9 cellular contexts compared by ENCODE assay signal in genomic region chr7:114087674-114088539, GRCh38.
DNase-seq lines count a peak whose midpoint lies in the region; ATAC-seq, FAIRE-seq and TF ChIP-seq lines count a peak whose summit lies in the region.
"Had no signal": no experiment of that assay in that cellular context is flagged by ENCODE, and none has a peak within 500 bp of the region (broad histone marks: within the 10 kb centered on the region; RNA-seq: fewer than 3 reads in every experiment).

No MANE protein-coding gene starts in this region.

- no peak for TF ChIP-seq CTCF in fibroblast of villous mesenchyme (IDR thresholded peaks at IDR 0.05; ENCODE audit: insufficient read depth, low read depth, low read length)
- TF ChIP-seq CTCF in pancreas (IDR thresholded peaks at IDR 0.05): no peak

- no peaks in the 10 kb centered on the region for H3K36me3 ChIP-seq in pancreas
- no peaks in the 10 kb centered on the region for H3K36me3 ChIP-seq in HAP-1 (replicated peaks)

- DNase-seq in DMS53 (lab: John Stamatoyannopoulos, UW): peak; percentile 84
- DNase-seq in NCI-H510A treated with DMSO at 0.1 percent for 48 hours (lab: John Stamatoyannopoulos, UW): peak; percentile 23
- no peak for DNase-seq in fibroblast of villous mesenchyme (ENCODE audit: low read depth)
- DNase-seq in pancreas: peak; percentile 23 to 60 (median 39)
- DNase-seq in posterior vena cava (ENCODE audit: low spot score): no peak
- DNase-seq in AML-193 (lab: John Stamatoyannopoulos, UW): no peak
- DNase-seq in HAP-1 (ENCODE audit: low spot score in 2 of 2): no peak

- H3K4me3 ChIP-seq in fibroblast of villous mesenchyme (ENCODE audit: low read depth, low read length) (peak overlapping the region; percentile 21), pancreas (peak overlapping the region in 3 of 4 donors; percentile 49 to 71 (median 62)), HAP-1 (no peak overlapping the region)

- H3K27ac ChIP-seq in pancreas: peak overlapping the region; percentile 51 to 97 (median 91)

- in situ Hi-C loops in HAP-1 (cut with MboI; ENCODE audit: low sequenced_read_pairs): loop anchor here (25.0 kb wide), 1 partner anchor 574 kb away; no protein-coding TSS in a partner anchor

- H3K9me3 ChIP-seq in pancreas (no peaks in the 10 kb centered on the region), HAP-1 (no peaks in the 10 kb centered on the region)

- H3K4me1 ChIP-seq in pancreas: peaks cover 10 to 33% (median 23%) of the 10 kb centered on the region in 3 donors
- no peaks in the 10 kb centered on the region; the same call in 1 of the 2 replicates for H3K4me1 ChIP-seq in HAP-1

- peak in 1 of 4 donors; percentile 1 for ATAC-seq in pancreas
- no peak for ATAC-seq in GM18498 (IDR thresholded peaks at IDR 0.05; ENCODE audit: unreplicated experiment)

- intact Hi-C loops in pancreas (cut with DNase I): loop anchor here in 1 of 3 donors (10.0 kb wide), 1 partner anchor 317 kb away; no protein-coding TSS in a partner anchor
- intact Hi-C loops in posterior vena cava (cut with DNase I): loop anchor here (10.0 kb wide), 4 partner anchors 317 to 567 kb away; partner anchors contain the start of gene FOXP2 (in 1 of the 2)

- H3K27me3 ChIP-seq in pancreas (peaks cover 0 to 4% (median 0%) of the 10 kb centered on the region in 4 donors), HAP-1 (ENCODE audit: low read depth) (peaks cover 59% of the 10 kb centered on the region)

- WGBS in pancreas, 2 donors: 9% methylated on average over 29 to 31 of the region's 31 CpGs

- no peak for FAIRE-seq in pancreas (lab: Jason Lieb, UNC)
- FAIRE-seq: HTR-8/SVneo had no signal

Comparison
In these comparisons a context has a peak if more than half of its experiments do, and no peak if none do; other contexts are left out.
1. DNase-seq: peak in DMS53 (single experiment), NCI-H510A treated with DMSO at 0.1 percent for 48 hours (single experiment) and pancreas (6 of 6); none in fibroblast of villous mesenchyme (single experiment), posterior vena cava (single experiment), AML-193 (0 of 2) and HAP-1 (0 of 2).